1 cellular context compared by ENCODE assay signal in genomic region chr3:77421916-77422315, GRCh38.
TF ChIP-seq lines count a peak whose summit lies in the region.

No MANE protein-coding gene starts in this region.

TF ChIP-seq in IMR-90, 13 proteins besides CTCF, POLR2A, EP300 and RAD21 (continued from another document):
- no peak for TF ChIP-seq USF2 (IDR thresholded peaks at IDR 0.05; ENCODE audit: low read depth, low read length)
- no peak for TF ChIP-seq MXI1 (IDR thresholded peaks at IDR 0.05; ENCODE audit: borderline replicate concordance, low read depth, low read length)
- TF ChIP-seq FOS (IDR thresholded peaks at IDR 0.05; ENCODE audit: low read depth, low read length): no peak
